ENCODE assay signal across 14 cellular contexts in genomic region chr9:4137755-4138154, GRCh38.
DNase-seq lines count a peak whose midpoint lies in the region; ATAC-seq, FAIRE-seq and TF ChIP-seq lines count a peak whose summit lies in the region.
"Had no signal": no experiment of that assay in that cellular context is flagged by ENCODE, and none has a peak within 500 bp of the region (broad histone marks: within the 10 kb centered on the region; RNA-seq: fewer than 3 reads in every experiment).

No MANE protein-coding gene starts in this region.

- no peaks in the 10 kb centered on the region for H3K36me3 Mint-ChIP-seq in activated CD8-positive, alpha-beta T cell treated with anti-CD3 and anti-CD28 coated beads for 36 hours (ENCODE audit: low read depth)
- H3K36me3 Mint-ChIP-seq: activated CD8-positive, alpha-beta memory T cell treated with anti-CD3 and anti-CD28 coated beads, Interleukin-2, amount 10 ng/mL, durations not matched to agents 7 days and 5 days; brain had no signal

- H3K9me3 Mint-ChIP-seq in activated CD8-positive, alpha-beta T cell treated with anti-CD3 and anti-CD28 coated beads for 36 hours = no peaks in the 10 kb centered on the region
- H3K9me3 Mint-ChIP-seq: brain had no signal

- H2AFZ ChIP-seq in keratinocyte (ENCODE audit: control insufficient read depth, low read length) = peak overlapping the region; percentile 13

- no peaks in the 10 kb centered on the region for H3K27me3 ChIP-seq in keratinocyte (ENCODE audit: control insufficient read depth, extremely low read depth, insufficient read depth, low read length)
- H3K27me3 ChIP-seq: heart right ventricle, stomach had no signal

- H3K27me3 Mint-ChIP-seq in activated CD8-positive, alpha-beta T cell treated with anti-CD3 and anti-CD28 coated beads for 36 hours = peaks cover 1% of the 10 kb centered on the region
- H3K27me3 Mint-ChIP-seq: activated CD8-positive, alpha-beta memory T cell treated with anti-CD3 and anti-CD28 coated beads, Interleukin-2, amount 10 ng/mL, durations not matched to agents 7 days and 5 days; brain had no signal

- peaks cover 4% of the 10 kb centered on the region for H3K4me1 Mint-ChIP-seq in activated CD8-positive, alpha-beta T cell treated with anti-CD3 and anti-CD28 coated beads for 36 hours (ENCODE audit: low read depth)
- H3K4me1 Mint-ChIP-seq: activated CD8-positive, alpha-beta memory T cell treated with anti-CD3 and anti-CD28 coated beads, Interleukin-2, amount 10 ng/mL, durations not matched to agents 7 days and 5 days had no signal

- no peaks in the 10 kb centered on the region for H3K36me3 ChIP-seq in keratinocyte (ENCODE audit: control insufficient read depth in 2 of 2, extremely low read depth in 1 of 2, insufficient read depth in 2 of 2, low read length in 2 of 2)
- H3K36me3 ChIP-seq: heart right ventricle, stomach had no signal

- H3K27ac Mint-ChIP-seq in activated CD8-positive, alpha-beta T cell treated with anti-CD3 and anti-CD28 coated beads for 36 hours = no peak overlapping the region
- H3K27ac Mint-ChIP-seq: activated CD8-positive, alpha-beta memory T cell treated with anti-CD3 and anti-CD28 coated beads, Interleukin-2, amount 10 ng/mL, durations not matched to agents 7 days and 5 days had no signal

- dilution Hi-C loops in keratinocyte (cut with MboI; ENCODE audit: extremely low pct_ligation_motif_present, low sequenced_read_pairs) = no loop called here

- CTCF ChIA-PET in activated CD8-positive, alpha-beta T cell treated with anti-CD3 and anti-CD28 coated beads for 36 hours (lab: Charles Lee) = no interaction called here

- H3K9me1 ChIP-seq in keratinocyte (ENCODE audit: control insufficient read depth, extremely low read depth, insufficient read depth, low read length) = no peaks in the 10 kb centered on the region

- intact Hi-C loops in activated CD8-positive, alpha-beta T cell treated with anti-CD3 and anti-CD28 coated beads for 36 hours (cut with micrococcal nuclease) = no loop called here

- H3K4me1 ChIP-seq in keratinocyte (ENCODE audit: control insufficient read depth, extremely low read depth, insufficient read depth, low read length) = peaks cover 31% of the 10 kb centered on the region

- no peak for ATAC-seq in activated CD8-positive, alpha-beta T cell treated with anti-CD3 and anti-CD28 coated beads for 36 hours
- ATAC-seq: activated CD8-positive, alpha-beta memory T cell treated with anti-CD3 and anti-CD28 coated beads, Interleukin-2, amount 10 ng/mL, durations not matched to agents 7 days and 5 days; GM12878 had no signal

- peak; percentile 34 for FAIRE-seq in keratinocyte (lab: Jason Lieb, UNC)
- FAIRE-seq: GM12878 had no signal

- H3K4me3 ChIP-seq in HFF-Myc (replicated peaks; ENCODE audit: low read depth, low read length) (no peak overlapping the region), keratinocyte (ENCODE audit: control insufficient read depth in 2 of 3, extremely low read depth in 1 of 3, insufficient read depth in 2 of 3, low read depth in 1 of 3, low read length in 3 of 3) (peak overlapping the region in 2 of 3 experiments; percentile 39 to 46)
- H3K4me3 ChIP-seq: GM12878, heart right ventricle, stomach had no signal

- POLR2A ChIA-PET in activated CD8-positive, alpha-beta T cell treated with anti-CD3 and anti-CD28 coated beads for 36 hours (lab: Charles Lee) = no interaction called here

- H3K79me2 ChIP-seq in keratinocyte (ENCODE audit: control insufficient read depth, insufficient read depth, low read length) = no peaks in the 10 kb centered on the region

- no peak for TF ChIP-seq CTCF in HFF-Myc (IDR thresholded peaks at IDR 0.05; ENCODE audit: low read depth, low read length, missing control alignments)
- TF ChIP-seq CTCF in keratinocyte (optimal IDR thresholded peaks at IDR 0.05 in 1 of 3, IDR thresholded peaks at IDR 0.05 in 1 of 3, conservative IDR thresholded peaks at IDR 0.05 in 1 of 3; ENCODE audit: extremely low read depth in 1 of 3, insufficient read depth in 2 of 3, low read length in 3 of 3) = no peak
- TF ChIP-seq CTCF in activated CD8-positive, alpha-beta T cell treated with anti-CD3 and anti-CD28 coated beads for 36 hours (IDR thresholded peaks at IDR 0.05) = no peak

- H3K9me3 ChIP-seq in keratinocyte (ENCODE audit: control insufficient read depth, low read depth, low read length) = no peaks in the 10 kb centered on the region
- H3K9me3 ChIP-seq: heart right ventricle, stomach had no signal

- H3K9ac ChIP-seq in keratinocyte (ENCODE audit: control insufficient read depth, extremely low read depth, insufficient read depth, low read length) = no peak overlapping the region

- H3K4me2 ChIP-seq in keratinocyte (ENCODE audit: control insufficient read depth, extremely low read depth, insufficient read depth, low read depth, low read length) = peak overlapping the region; percentile 59

- H3K27ac ChIP-seq in keratinocyte (ENCODE audit: control insufficient read depth, insufficient read depth, low read length) = peak overlapping the region; percentile 76

- in situ Hi-C loops in ACHN (cut with HindIII; ENCODE audit: low pct_ligation_motif_present, low pct_unique_long_range_greater_than_20kb, low sequenced_read_pairs) = loop anchor here (25.0 kb wide), 1 partner anchor 150 kb away; no protein-coding TSS in a partner anchor

- H3K4me3 Mint-ChIP-seq in activated CD8-positive, alpha-beta T cell treated with anti-CD3 and anti-CD28 coated beads for 36 hours = no peak overlapping the region
- H3K4me3 Mint-ChIP-seq: activated CD8-positive, alpha-beta memory T cell treated with anti-CD3 and anti-CD28 coated beads, Interleukin-2, amount 10 ng/mL, durations not matched to agents 7 days and 5 days; brain had no signal

- H4K20me1 ChIP-seq in keratinocyte (ENCODE audit: control insufficient read depth, extremely low read depth, insufficient read depth, low read length) = no peaks in the 10 kb centered on the region

- DNase-seq in ACHN (peak; percentile 59), HFF-Myc (ENCODE audit: extremely low read depth, low read depth) (peak; percentile 51), amniotic stem cell (lab: John Stamatoyannopoulos, UW) (peak; percentile 12), keratinocyte (ENCODE audit: low read depth, low spot score) (peak; percentile 59), NCI-H345 (lab: John Stamatoyannopoulos, UW) (no peak)
- no peak for DNase-seq in activated T-cell treated with anti-CD3 and anti-CD28 coated beads, Interleukin-2, amount 50 U/mL, for 1 hour
- no peak for DNase-seq in stimulated activated CD4-positive, alpha-beta T cell treated with anti-CD3 and anti-CD28 coated beads, Interleukin-15, amount 100 ng/mL, for 24 hours
- DNase-seq in activated CD8-positive, alpha-beta T cell treated with anti-CD3 and anti-CD28 coated beads for 36 hours = no peak
- DNase-seq: activated CD8-positive, alpha-beta memory T cell treated with anti-CD3 and anti-CD28 coated beads, Interleukin-2, amount 10 ng/mL, durations not matched to agents 7 days and 5 days; heart right ventricle; NCI-H446; stomach had no signal

Comparison
In these comparisons a context has a peak if more than half of its experiments do, and no peak if none do; other contexts are left out.
1. DNase-seq: peak in ACHN (single experiment), HFF-Myc (single experiment), amniotic stem cell (single experiment) and keratinocyte (single experiment); none in activated T-cell treated with anti-CD3 and anti-CD28 coated beads, Interleukin-2, amount 50 U/mL, for 1 hour (single experiment), NCI-H345 (single experiment), stimulated activated CD4-positive, alpha-beta T cell treated with anti-CD3 and anti-CD28 coated beads, Interleukin-15, amount 100 ng/mL, for 24 hours (single experiment) and activated CD8-positive, alpha-beta T cell treated with anti-CD3 and anti-CD28 coated beads for 36 hours (single experiment).